In genomic region chr16:66751135-66751991, GRCh38 we compare ENCODE assay signal across 8 cellular contexts.
DNase-seq lines count a peak whose midpoint lies in the region; ATAC-seq and TF ChIP-seq lines count a peak whose summit lies in the region.

Gene DYNC1LI2, minus strand, starts transcription at chr16:66751609. Its CDS starts 18 bp downstream, at chr16:66751591.

- CTCF ChIA-PET in activated naive CD4-positive, alpha-beta T cell treated with anti-CD3 and anti-CD28 coated beads, Interleukin-2, amount 10 ng/mL, durations not matched to agents 7 days and 5 days (lab: Charles Lee) = interaction anchor here (0.8 to 5.3 kb wide), 13 partner anchors 11 to 145 kb away, joined by 3 to 51 read pairs (median 5); partner anchors contain the start of gene NAE1

- peaks cover 25% of the 10 kb centered on the region for H3K27me3 Mint-ChIP-seq in activated naive CD4-positive, alpha-beta T cell treated with anti-CD3 and anti-CD28 coated beads, Interleukin-2, amount 10 ng/mL, durations not matched to agents 7 days and 5 days

- peak; percentile 94 for ATAC-seq in GM21717 (IDR thresholded peaks at IDR 0.05; ENCODE audit: unreplicated experiment)

- peak within 1 kb of the TSS; percentile 76 for H3K4me3 Mint-ChIP-seq in activated naive CD4-positive, alpha-beta T cell treated with anti-CD3 and anti-CD28 coated beads, Interleukin-2, amount 10 ng/mL, durations not matched to agents 7 days and 5 days

- peaks cover 32% of the 10 kb centered on the region for H3K79me2 ChIP-seq in KMS-11 (ENCODE audit: insufficient read depth, low read depth)

- H3K36me3 ChIP-seq in KMS-11 (ENCODE audit: insufficient read depth) = no peaks in the 10 kb centered on the region; the same call in 1 of the 2 replicates
- H3K36me3 ChIP-seq in SK-N-MC (ENCODE audit: insufficient read depth, low read length) = peaks cover 23% of the 10 kb centered on the region; the same call in 1 of the 2 replicates

- H3K27ac ChIP-seq in KMS-11 (peak within 1 kb of the TSS; percentile 55), SK-N-MC (0 out of 2 replicates have a peak within 1 kb of the TSS, but pooled peaks have one; percentile 60)

- peaks cover 47% of the 10 kb centered on the region for H3K4me1 ChIP-seq in KMS-11 (ENCODE audit: low read depth, poor library complexity, severe bottlenecking)

- H3K4me3 ChIP-seq in KMS-11 (IDR thresholded peaks at IDR 0.05; ENCODE audit: insufficient read depth, low read depth, low read length) (no peak within 1 kb of the TSS), SK-N-MC (peak within 1 kb of the TSS; percentile 83)

- peaks cover 5% of the 10 kb centered on the region; the same call in 1 of the 2 replicates for H4K20me1 ChIP-seq in KMS-11 (ENCODE audit: insufficient read depth)

- H3K9ac ChIP-seq in KMS-11 (peak within 1 kb of the TSS; percentile 70; the same call in 1 of the 2 replicates), SK-N-MC (ENCODE audit: insufficient read length) (peak within 1 kb of the TSS; percentile 92)

- peak within 1 kb of the TSS; percentile 84 for H3K27ac Mint-ChIP-seq in activated naive CD4-positive, alpha-beta T cell treated with anti-CD3 and anti-CD28 coated beads, Interleukin-2, amount 10 ng/mL, durations not matched to agents 7 days and 5 days

- no peak for TF ChIP-seq CTCF in KMS-11 (conservative IDR thresholded peaks at IDR 0.05; ENCODE audit: low read depth, low read length)

- peak within 1 kb of the TSS; percentile 90 for H3K4me2 ChIP-seq in KMS-11

- peak; percentile 75 for DNase-seq in EL
- DNase-seq in SK-N-MC (ENCODE audit: low read depth, low spot score) = no peak
- peak; percentile 87 for DNase-seq in activated naive CD4-positive, alpha-beta T cell treated with anti-CD3 and anti-CD28 coated beads, Interleukin-2, amount 10 ng/mL, durations not matched to agents 7 days and 5 days
- peak; percentile 93 for DNase-seq in germinal center (ENCODE audit: low spot score)
- DNase-seq in nucleus accumbens (lab: John Stamatoyannopoulos, UW) = peak in 53 of 56 donors; percentile 15 to 97 (median 78)
- DNase-seq in superior temporal gyrus (ENCODE audit: extremely low spot score) = peak; percentile 80

- peak within 1 kb of the TSS; percentile 98 for H2AFZ ChIP-seq in KMS-11 (ENCODE audit: low read depth)

- no peaks in the 10 kb centered on the region for H3K27me3 ChIP-seq in KMS-11 (ENCODE audit: insufficient read depth, low read depth)

- peaks cover 45% of the 10 kb centered on the region for H3K4me1 Mint-ChIP-seq in activated naive CD4-positive, alpha-beta T cell treated with anti-CD3 and anti-CD28 coated beads, Interleukin-2, amount 10 ng/mL, durations not matched to agents 7 days and 5 days

- no peaks in the 10 kb centered on the region for H3K9me3 ChIP-seq in SK-N-MC (ENCODE audit: low read depth, low read length)

- H3K36me3 Mint-ChIP-seq in activated naive CD4-positive, alpha-beta T cell treated with anti-CD3 and anti-CD28 coated beads, Interleukin-2, amount 10 ng/mL, durations not matched to agents 7 days and 5 days = peaks cover 29% of the 10 kb centered on the region

- H3K9me3 Mint-ChIP-seq in activated naive CD4-positive, alpha-beta T cell treated with anti-CD3 and anti-CD28 coated beads, Interleukin-2, amount 10 ng/mL, durations not matched to agents 7 days and 5 days = no peaks in the 10 kb centered on the region
